Comparison of ENCODE assay signal across 17 cellular contexts in the genomic region with DNA sequence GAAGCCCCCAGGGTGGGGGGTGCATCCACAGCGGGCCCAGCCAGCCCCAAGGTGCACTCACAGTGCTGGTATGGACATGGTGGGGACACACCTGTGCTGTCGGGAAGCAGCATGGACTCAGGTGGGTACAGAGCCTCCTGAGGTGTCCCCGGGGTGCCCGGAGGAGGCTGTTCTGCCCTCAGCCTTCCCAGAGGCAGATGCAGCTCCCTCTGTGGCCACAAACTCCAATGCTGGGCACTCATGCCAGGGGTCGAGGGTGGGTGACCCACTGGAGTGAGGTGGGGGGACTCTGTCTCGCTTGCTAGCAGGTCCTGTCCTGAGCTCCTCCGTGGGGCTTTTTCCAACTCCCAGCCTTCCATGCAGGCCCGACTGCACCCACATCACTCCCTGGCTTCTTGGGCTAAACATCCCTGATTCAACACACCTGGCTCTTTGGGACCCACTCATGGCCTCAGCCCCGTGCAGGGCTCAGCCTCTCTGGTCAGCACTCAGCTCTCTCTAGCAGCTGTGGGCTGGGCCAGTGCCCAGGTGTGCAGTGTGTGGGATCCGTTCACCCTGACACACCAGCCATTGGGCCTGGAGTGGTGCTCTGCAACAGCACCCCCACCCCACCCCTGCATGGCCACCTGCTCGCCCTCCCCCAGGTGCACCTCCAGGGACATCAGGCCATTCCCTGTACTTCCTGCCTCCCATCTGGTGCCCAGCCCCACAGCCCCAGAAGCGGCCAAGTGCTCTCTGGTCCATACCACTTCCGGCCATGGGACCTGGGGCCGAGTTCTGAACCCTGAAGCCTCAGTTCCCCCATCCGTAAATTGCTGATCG. TPM values are rescaled to one million over a fixed set of nuclear protein-coding genes. Genes with fewer than 3 reads are reported as not detected.
DNase-seq lines count a peak whose midpoint lies in the region; ATAC-seq and TF ChIP-seq lines count a peak whose summit lies in the region.
"Had no signal": no experiment of that assay in that cellular context is flagged by ENCODE, and none has a peak within 500 bp of the region (broad histone marks: within the 10 kb centered on the region; RNA-seq: fewer than 3 reads in every experiment).

No MANE protein-coding gene starts in this region.

- H3K27me3 ChIP-seq in ACC112 (ENCODE audit: insufficient read depth, low read length) (no peaks in the 10 kb centered on the region), hepatocyte (no peaks in the 10 kb centered on the region), sigmoid colon (no peaks in the 10 kb centered on the region)
- H3K27me3 ChIP-seq: dorsolateral prefrontal cortex, heart left ventricle had no signal

- intact Hi-C loops in sigmoid colon (cut with DNase I): no loop called here

- no peaks in the 10 kb centered on the region for H3K79me2 ChIP-seq in ACC112 (ENCODE audit: control insufficient read depth, insufficient read depth, low read length, unreplicated experiment)
- peaks cover 34% of the 10 kb centered on the region for H3K79me2 ChIP-seq in hepatocyte

- H2AFZ ChIP-seq in ACC112 (ENCODE audit: low read length, unreplicated experiment) (no peak overlapping the region), hepatocyte (no peak overlapping the region)

- H4K20me1 ChIP-seq in hepatocyte (ENCODE audit: insufficient read depth, poor library complexity, severe bottlenecking): peaks cover 16% of the 10 kb centered on the region

- H3K27ac ChIP-seq in ACC112 (ENCODE audit: low read depth, low read length) (peak overlapping the region; percentile 42; the same call in 1 of the 2 replicates), hepatocyte (no peak overlapping the region), sigmoid colon (peak overlapping the region; percentile 91 to 97 (median 96))

- no peak for TF ChIP-seq CTCF in hepatocyte (IDR thresholded peaks at IDR 0.05; ENCODE audit: poor library complexity)
- no peak for TF ChIP-seq CTCF in sigmoid colon (IDR thresholded peaks at IDR 0.05)
- no peak for TF ChIP-seq CTCF in GM13977 (IDR thresholded peaks at IDR 0.05; ENCODE audit: extremely low read depth, insufficient read depth, missing control alignments)

- 93% methylated on average over 16 of the region's 16 CpGs for WGBS in hepatocyte (ENCODE audit: low lambda C conversion rate, missing lambda C conversion rate)
- 88 to 91% methylated on average over 16 of the region's 16 CpGs for WGBS in sigmoid colon, 2 donors

- no peaks in the 10 kb centered on the region for H3K9me2 ChIP-seq in hepatocyte (replicated peaks; ENCODE audit: insufficient read depth)

- DNase-seq in NCI-H510A (lab: John Stamatoyannopoulos, UW) (peak; percentile 56), hepatocyte (ENCODE audit: low spot score) (peak; percentile 3), sigmoid colon (peak; percentile 63), NCI-H2081 (lab: John Stamatoyannopoulos, UW) (no peak), GM13977 (ENCODE audit: low spot score) (no peak)
- DNase-seq: GOT3; mucosa of descending colon; NCI-H1417 treated with DMSO at 0.1 percent for 48 hours; Right ventricle myocardium superior; stimulated activated naive CD4-positive, alpha-beta T cell; T-helper 2 cell had no signal

- in situ Hi-C loops in GM13977 (cut with MboI; ENCODE audit: low pct_unique_long_range_greater_than_20kb, low sequenced_read_pairs, unreplicated experiment): no loop called here

- H3K4me3 ChIP-seq in ACC112 (ENCODE audit: low read depth, low read length) (no peak overlapping the region), hepatocyte (no peak overlapping the region), sigmoid colon (no peak overlapping the region)
- H3K4me3 ChIP-seq: dorsolateral prefrontal cortex, heart left ventricle, mucosa of descending colon had no signal

- no peak overlapping the region for H3K4me2 ChIP-seq in hepatocyte

- no peak for TF ChIP-seq EP300 in sigmoid colon (IDR thresholded peaks at IDR 0.05)

- no peaks in the 10 kb centered on the region for H3K36me3 ChIP-seq in ACC112 (ENCODE audit: insufficient read depth, low read length)
- H3K36me3 ChIP-seq in hepatocyte (replicated peaks; ENCODE audit: insufficient read depth, low read depth): no peaks in the 10 kb centered on the region
- peaks cover 0 to 20% (median 3%) of the 10 kb centered on the region in 4 donors for H3K36me3 ChIP-seq in sigmoid colon
- H3K36me3 ChIP-seq: heart left ventricle had no signal

- ATAC-seq in GM19452 (IDR thresholded peaks at IDR 0.05; ENCODE audit: unreplicated experiment): no peak
- ATAC-seq in activated CD4-positive, CD25-positive, alpha-beta regulatory T cell treated with anti-CD3 and anti-CD28 coated beads, Interleukin-2, amount 50 U/mL, for 24 hours: no peak
- ATAC-seq: activated naive CD4-positive, alpha-beta T cell treated with anti-CD3 and anti-CD28 coated beads, Interleukin-2, amount 50 U/mL, for 72 hours; heart left ventricle; mucosa of descending colon had no signal

- H3K9me3 ChIP-seq in hepatocyte (ENCODE audit: low read depth): no peaks in the 10 kb centered on the region
- no peaks in the 10 kb centered on the region for H3K9me3 ChIP-seq in sigmoid colon
- H3K9me3 ChIP-seq: heart left ventricle, mucosa of descending colon had no signal

- no peak for TF ChIP-seq POLR2A in sigmoid colon (IDR thresholded peaks at IDR 0.05)

- H3K4me1 ChIP-seq in ACC112 (ENCODE audit: control insufficient read depth, insufficient read depth, low read length, unreplicated experiment) (peaks cover 27% of the 10 kb centered on the region), hepatocyte (ENCODE audit: insufficient read depth) (peaks cover 4% of the 10 kb centered on the region), sigmoid colon (peaks cover 0 to 92% (median 88%) of the 10 kb centered on the region in 4 donors)

RNA-seq across cellular contexts. Expression of a gene that starts 16.0 kb away (rescaled TPM):
- total RNA-seq in hepatocyte (134 and 156 TPM in 2 replicates), sigmoid colon (100 to 1,000 TPM; 324 to 788 (median 447) TPM)
- polyA plus RNA-seq in hepatocyte (329 and 383 TPM in 2 replicates), sigmoid colon (10 to 100 TPM in 2 of 3 donors, not detected in 1; 13.2 to 50.1 TPM)

Comparison
In these comparisons a context has a peak if more than half of its experiments do, and no peak if none do; other contexts are left out.
1. DNase-seq: peak in NCI-H510A (single experiment), hepatocyte (single experiment) and sigmoid colon (single experiment); none in NCI-H2081 (0 of 2) and GM13977 (single experiment).